8 cellular contexts compared by ENCODE assay signal in the genomic region with DNA sequence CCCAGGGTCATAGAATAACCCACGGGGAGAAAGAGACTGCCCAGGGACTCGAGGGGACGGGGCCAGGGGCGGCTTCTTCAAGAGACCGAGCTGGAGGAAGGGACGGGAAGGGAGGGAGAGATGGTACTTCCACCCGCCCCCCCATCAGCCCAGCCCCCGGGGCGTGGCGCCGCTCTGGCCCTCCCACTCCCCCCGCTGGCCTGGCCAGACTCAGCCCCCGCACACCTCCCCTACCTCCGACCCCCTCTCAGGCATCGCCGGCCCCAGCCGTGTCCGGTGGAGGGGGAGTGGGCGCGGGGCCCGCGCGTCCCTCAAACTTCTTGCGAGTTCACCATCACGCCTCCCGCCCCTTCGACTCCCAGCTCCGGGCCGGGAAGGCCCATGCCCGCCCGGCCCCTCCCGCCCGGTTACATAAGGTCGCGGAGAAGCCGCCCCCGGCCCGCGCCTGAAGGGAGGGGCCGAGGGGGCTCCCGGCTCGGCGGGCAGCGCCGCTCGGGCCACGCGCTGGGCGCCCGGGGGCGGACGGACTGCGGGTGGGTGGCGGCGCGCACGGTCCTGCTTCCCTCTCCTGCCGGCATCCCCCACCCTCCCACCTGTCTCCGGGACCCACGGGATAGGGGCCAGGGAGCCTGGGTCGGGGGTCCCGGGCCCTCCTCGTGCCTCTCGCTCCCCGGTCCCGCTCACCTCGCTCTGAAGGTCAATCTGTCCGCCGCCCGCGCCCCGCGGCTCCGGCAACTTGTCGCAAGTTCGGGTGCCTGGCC. TPM values are rescaled to one million over a fixed set of nuclear protein-coding genes. Genes with fewer than 3 reads are reported as not detected.
A peak's percentile ranks its signal among the peaks of the same experiment; 100 is the strongest.
DNase-seq lines count a peak whose midpoint lies in the region; ATAC-seq and TF ChIP-seq lines count a peak whose summit lies in the region.

No MANE protein-coding gene starts in this region.

- intact Hi-C loops in activated CD4-positive, alpha-beta memory T cell treated with anti-CD3 and anti-CD28 coated beads for 36 hours (cut with micrococcal nuclease), result loop anchor here (1.0 to 5.0 kb wide), 6 partner anchors 28 to 662 kb away; a partner anchor contains a TSS
- intact Hi-C loops in lower leg skin (cut with DNase I; ENCODE audit: low total_unique reads), result no loop called here

- H3K9me3 Mint-ChIP-seq in activated CD4-positive, alpha-beta memory T cell treated with anti-CD3 and anti-CD28 coated beads for 36 hours, result no peaks in the 10 kb centered on the region

- POLR2A ChIA-PET in activated CD4-positive, alpha-beta memory T cell treated with anti-CD3 and anti-CD28 coated beads for 36 hours (lab: Charles Lee), result interaction anchor here (1.8 to 3.0 kb wide), 3 partner anchors 18 to 28 kb away, joined by 5 to 10 read pairs (median 6); no protein-coding TSS in a partner anchor

- peak; percentile 83 for DNase-seq in 8988T
- DNase-seq in NCI-H526 treated with DMSO at 0.1 percent for 48 hours (lab: John Stamatoyannopoulos, UW), result peak; percentile 12
- DNase-seq in activated CD4-positive, alpha-beta memory T cell treated with anti-CD3 and anti-CD28 coated beads for 36 hours, result peak; percentile 76
- DNase-seq in lower leg skin (ENCODE audit: low spot score in 2 of 2), result peak; percentile 80 to 96
- DNase-seq in stimulated activated CD4-positive, alpha-beta T cell treated with anti-CD3 and anti-CD28 coated beads, Interleukin-4, amount 100 ng/mL, for 24 hours, result peak; percentile 66

- peaks cover 35 to 40% of the 10 kb centered on the region in 2 donors for H3K4me1 ChIP-seq in duodenal mucosa (ENCODE audit: control insufficient read depth in 1 of 2, insufficient read depth in 2 of 2, low read length in 2 of 2)

- peak overlapping the region; percentile 18 for H3K27ac Mint-ChIP-seq in activated CD4-positive, alpha-beta memory T cell treated with anti-CD3 and anti-CD28 coated beads for 36 hours

- 0% methylated on average over 5 to 36 of the region's 76 CpGs for WGBS in lower leg skin, 2 donors

- H3K36me3 Mint-ChIP-seq in activated CD4-positive, alpha-beta memory T cell treated with anti-CD3 and anti-CD28 coated beads for 36 hours, result no peaks in the 10 kb centered on the region

- no peak for TF ChIP-seq POLR2A in lower leg skin (IDR thresholded peaks at IDR 0.05)

- H3K4me3 Mint-ChIP-seq in activated CD4-positive, alpha-beta memory T cell treated with anti-CD3 and anti-CD28 coated beads for 36 hours, result peak overlapping the region; percentile 67

- no peaks in the 10 kb centered on the region for H3K27me3 ChIP-seq in duodenal mucosa (ENCODE audit: control insufficient read depth in 1 of 2, insufficient read depth in 2 of 2, low read length in 2 of 2)

- no peak for TF ChIP-seq CTCF in lower leg skin (IDR thresholded peaks at IDR 0.05)

- H3K4me3 ChIP-seq in duodenal mucosa (ENCODE audit: low read depth in 1 of 2, low read length in 2 of 2) (peak overlapping the region; percentile 74 to 79), lower leg skin (ENCODE audit: low read depth, poor library complexity, severe bottlenecking) (peak overlapping the region; percentile 58)

- no peaks in the 10 kb centered on the region for H3K27me3 Mint-ChIP-seq in activated CD4-positive, alpha-beta memory T cell treated with anti-CD3 and anti-CD28 coated beads for 36 hours

- H3K36me3 ChIP-seq in duodenal mucosa (ENCODE audit: control insufficient read depth in 1 of 2, insufficient read depth in 2 of 2, low read length in 2 of 2), result no peaks in the 10 kb centered on the region

- no peaks in the 10 kb centered on the region for H3K9me3 ChIP-seq in duodenal mucosa (ENCODE audit: control insufficient read depth in 1 of 2, low read length in 2 of 2)

- peaks cover 35% of the 10 kb centered on the region for H3K4me1 Mint-ChIP-seq in activated CD4-positive, alpha-beta memory T cell treated with anti-CD3 and anti-CD28 coated beads for 36 hours (ENCODE audit: low read depth)

- H3K9ac ChIP-seq in duodenal mucosa (ENCODE audit: low read depth in 1 of 2, low read length in 2 of 2), result peak overlapping the region; percentile 33 to 63

- CTCF ChIA-PET in activated CD4-positive, alpha-beta memory T cell treated with anti-CD3 and anti-CD28 coated beads for 36 hours (lab: Charles Lee), result interaction anchor here (0.8 to 4.4 kb wide), 10 partner anchors 10 to 315 kb away, joined by 3 to 49 read pairs (median 3); a partner anchor contains a TSS

- peak; percentile 26 for ATAC-seq in GM18517 (IDR thresholded peaks at IDR 0.05; ENCODE audit: unreplicated experiment)
- peak; percentile 14 for ATAC-seq in HG03064 (IDR thresholded peaks at IDR 0.05; ENCODE audit: low read depth, unreplicated experiment)

- peak overlapping the region; percentile 90 for H3K27ac ChIP-seq in duodenal mucosa (ENCODE audit: low read depth, low read length)

RNA-seq across cellular contexts. Expression of a gene that starts 0.6 kb away (rescaled TPM):
- 10 to 100 TPM; 11.7 to 13.4 TPM for total RNA-seq in activated CD4-positive, alpha-beta memory T cell treated with anti-CD3 and anti-CD28 coated beads for 36 hours
- total RNA-seq in lower leg skin, result 10 to 100 TPM; 20.2 to 38.3 (median 26.0) TPM

RNA-seq across cellular contexts. Expression of a gene that starts 12.4 kb away (rescaled TPM):
- total RNA-seq in activated CD4-positive, alpha-beta memory T cell treated with anti-CD3 and anti-CD28 coated beads for 36 hours, result not detected
- under 1 TPM in 1 of 4 donors, not detected in 3; 0.42 TPM for total RNA-seq in lower leg skin

RNA-seq across cellular contexts. Expression of a gene that starts 44.9 kb away (rescaled TPM):
- 1 to 10 TPM; 4.8 to 5.5 TPM for total RNA-seq in activated CD4-positive, alpha-beta memory T cell treated with anti-CD3 and anti-CD28 coated beads for 36 hours
- total RNA-seq in lower leg skin, result 1 to 10 TPM in 3 of 4 donors, under 1 TPM in 1; 0.79 to 4.2 (median 2.4) TPM

RNA-seq across cellular contexts. Expression of a gene that starts 45.7 kb away (rescaled TPM):
- under 1 TPM in 1 of 2 experiments, not detected in 1; 0.71 TPM for total RNA-seq in activated CD4-positive, alpha-beta memory T cell treated with anti-CD3 and anti-CD28 coated beads for 36 hours
- 1 to 10 TPM; 3.2 to 5.0 (median 3.9) TPM for total RNA-seq in lower leg skin

RNA-seq across cellular contexts. Expression of a gene that starts 52.6 kb away (rescaled TPM):
- total RNA-seq in activated CD4-positive, alpha-beta memory T cell treated with anti-CD3 and anti-CD28 coated beads for 36 hours, result 100 to 1,000 TPM; 264 to 280 TPM
- total RNA-seq in lower leg skin, result 100 to 1,000 TPM in 2 of 4 donors, 10 to 100 TPM in 2; 90.7 to 136 (median 100) TPM

Comparison
In these comparisons a context has a peak if more than half of its experiments do, and no peak if none do; other contexts are left out.
1. Peak in every context shown above with its lines: DNase-seq, ATAC-seq, H3K4me3 ChIP-seq and H3K27ac ChIP-seq.
2. DNase-seq: peak in every context shown above with its lines; median percentile 88 in lower leg skin; 83 in 8988T; 76 in activated CD4-positive, alpha-beta memory T cell treated with anti-CD3 and anti-CD28 coated beads for 36 hours; 66 in stimulated activated CD4-positive, alpha-beta T cell treated with anti-CD3 and anti-CD28 coated beads, Interleukin-4, amount 100 ng/mL, for 24 hours; 12 in NCI-H526 treated with DMSO at 0.1 percent for 48 hours.